ENCODE assay signal across 8 cellular contexts in the genomic region with DNA sequence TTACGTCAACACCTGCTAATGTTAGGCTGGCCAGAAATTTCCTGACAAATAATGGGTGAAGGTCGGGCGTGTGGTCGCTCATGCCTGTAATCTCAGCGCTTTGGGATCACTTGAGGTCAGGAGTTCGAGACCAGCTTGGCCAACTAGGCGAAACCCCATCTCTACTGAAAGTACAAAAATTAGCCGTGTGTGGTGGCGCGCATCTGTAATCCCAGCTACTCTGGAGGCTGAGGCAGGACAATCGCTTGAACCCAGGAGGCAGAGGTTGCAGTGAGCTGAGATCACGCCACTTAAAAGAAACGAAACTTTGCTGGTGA. TPM values are rescaled to one million over a fixed set of nuclear protein-coding genes. Genes with fewer than 3 reads are reported as not detected.
DNase-seq lines count a peak whose midpoint lies in the region; ATAC-seq and TF ChIP-seq lines count a peak whose summit lies in the region.
"Not testable (repeated sequence)": the region's sequence is repeated elsewhere in the genome, so short reads cannot be mapped to it uniquely, and the experiment has no call there.

No MANE protein-coding gene starts in this region.

- not testable (repeated sequence) for H3K27me3 Mint-ChIP-seq in activated T-helper 17 cell treated with anti-CD3 and anti-CD28 coated beads, Interleukin-2, amount 50 U/mL, for 72 hours

- WGBS in urinary bladder: 66% methylated on average over 13 of the region's 13 CpGs

- H3K9me3 Mint-ChIP-seq in activated T-helper 17 cell treated with anti-CD3 and anti-CD28 coated beads, Interleukin-2, amount 50 U/mL, for 72 hours: not testable (repeated sequence)

- H3K36me3 ChIP-seq in GM06990 (ENCODE audit: control insufficient read depth, insufficient read depth, low read length); Peyer's patch; cardiac muscle cell; muscle layer of colon (ENCODE audit: insufficient read depth, low read length); urinary bladder (ENCODE audit: insufficient read depth): not testable (repeated sequence)

- H3K27ac ChIP-seq in Peyer's patch (peak overlapping the region; percentile 50 to 84 (median 72)), cardiac muscle cell (peak overlapping the region; percentile 88), muscle layer of colon (ENCODE audit: low read depth, low read length) (peak overlapping the region; percentile 97), urinary bladder (ENCODE audit: low read depth) (peak overlapping the region; percentile 57)

- not testable (repeated sequence) for ATAC-seq in activated T-helper 17 cell treated with anti-CD3 and anti-CD28 coated beads, Interleukin-2, amount 50 U/mL, for 72 hours (replicated peaks)

- H3K36me3 Mint-ChIP-seq in activated T-helper 17 cell treated with anti-CD3 and anti-CD28 coated beads, Interleukin-2, amount 50 U/mL, for 72 hours (ENCODE audit: low read depth): not testable (repeated sequence)

- peaks cover 0 to 10% (median 0%) of the 10 kb centered on the region in 4 donors for H3K4me1 ChIP-seq in Peyer's patch
- not testable (repeated sequence) for H3K4me1 ChIP-seq in cardiac muscle cell (ENCODE audit: low read depth); muscle layer of colon (ENCODE audit: insufficient read depth, low read length); urinary bladder (ENCODE audit: insufficient read depth)

- not testable (repeated sequence) for H3K27me3 ChIP-seq in GM06990 (replicated peaks; ENCODE audit: control insufficient read depth, insufficient read depth, low read length); Peyer's patch; cardiac muscle cell; muscle layer of colon (ENCODE audit: control insufficient read depth in 1 of 2, insufficient read depth in 2 of 2, low read length in 2 of 2)

- TF ChIP-seq CTCF in GM06990 (IDR thresholded peaks at IDR 0.05; ENCODE audit: insufficient read depth, low read length, poor library complexity, severe bottlenecking); Peyer's patch (IDR thresholded peaks at IDR 0.05); choroid plexus epithelial cell (conservative IDR thresholded peaks at IDR 0.05; ENCODE audit: low read depth, low read length); cardiac muscle cell (IDR thresholded peaks at IDR 0.05; ENCODE audit: low read depth, low read length): not testable (repeated sequence)

- peak in 1 of 2 donors; percentile 6 for TF ChIP-seq POLR2A in Peyer's patch (IDR thresholded peaks at IDR 0.05)

- peak overlapping the region; percentile 25; the same call in 1 of the 2 replicates for H3K4me3 ChIP-seq in GM06990 (replicated peaks; ENCODE audit: low read depth, low read length)
- peak overlapping the region; percentile 51 to 93 (median 70) for H3K4me3 ChIP-seq in Peyer's patch
- H3K4me3 ChIP-seq in choroid plexus epithelial cell (ENCODE audit: low read depth, low read length): peak overlapping the region; percentile 86
- peak overlapping the region; percentile 66 for H3K4me3 ChIP-seq in cardiac muscle cell
- peak overlapping the region; percentile 97 to 100 for H3K4me3 ChIP-seq in muscle layer of colon (ENCODE audit: low read depth in 1 of 2, low read length in 2 of 2)
- H3K4me3 ChIP-seq in skeletal muscle cell (ENCODE audit: low read depth, low read length): peak overlapping the region; percentile 82
- not testable (repeated sequence) for H3K4me3 ChIP-seq in urinary bladder (ENCODE audit: low read depth, low read length)

- not testable (repeated sequence) for H3K4me1 Mint-ChIP-seq in activated T-helper 17 cell treated with anti-CD3 and anti-CD28 coated beads, Interleukin-2, amount 50 U/mL, for 72 hours

- H3K9me3 ChIP-seq in Peyer's patch; cardiac muscle cell (ENCODE audit: low read depth); muscle layer of colon (ENCODE audit: low read length): not testable (repeated sequence)

- not testable (repeated sequence) for H3K9ac ChIP-seq in muscle layer of colon (ENCODE audit: low read length)

- H3K27ac Mint-ChIP-seq in activated T-helper 17 cell treated with anti-CD3 and anti-CD28 coated beads, Interleukin-2, amount 50 U/mL, for 72 hours: peak overlapping the region; percentile 82

- H3K4me3 Mint-ChIP-seq in activated T-helper 17 cell treated with anti-CD3 and anti-CD28 coated beads, Interleukin-2, amount 50 U/mL, for 72 hours: peak overlapping the region; percentile 86

- DNase-seq in GM06990 (ENCODE audit: extremely low read depth, insufficient read length); Peyer's patch; choroid plexus epithelial cell (ENCODE audit: low read depth); cardiac muscle cell (ENCODE audit: low read depth in 1 of 2, low spot score in 1 of 2); skeletal muscle cell (ENCODE audit: low read depth): not testable (repeated sequence)

RNA-seq across cellular contexts. Expression of a gene that starts 13.3 kb away (rescaled TPM):
- total RNA-seq in Peyer's patch: 10 to 100 TPM; 56.0 to 97.1 (median 68.5) TPM
- total RNA-seq in activated T-helper 17 cell treated with anti-CD3 and anti-CD28 coated beads, Interleukin-2, amount 50 U/mL, for 72 hours: 10 to 100 TPM; 28.3 to 39.3 TPM
- total RNA-seq in cardiac muscle cell: 11.3 and 26.8 TPM in 2 replicates
- 7.4 and 10.0 TPM in 2 replicates for polyA plus RNA-seq in cardiac muscle cell
- total RNA-seq in urinary bladder: 48.8 TPM
- 7.2 TPM for polyA plus RNA-seq in urinary bladder

RNA-seq across cellular contexts. Expression of a gene that starts 19.1 kb away (rescaled TPM):
- total RNA-seq in Peyer's patch: 10 to 100 TPM; 15.7 to 45.4 (median 39.6) TPM
- total RNA-seq in activated T-helper 17 cell treated with anti-CD3 and anti-CD28 coated beads, Interleukin-2, amount 50 U/mL, for 72 hours: 10 to 100 TPM in 1 of 2 donors, 1 to 10 TPM in 1; 9.7 to 16.6 TPM
- total RNA-seq in cardiac muscle cell: 0.45 and 0.70 TPM in 2 replicates
- 0.12 and 0.31 TPM in 2 replicates for polyA plus RNA-seq in cardiac muscle cell
- 0.48 TPM for total RNA-seq in urinary bladder
- polyA plus RNA-seq in urinary bladder: 0.27 TPM
